Comparison of ENCODE assay signal across 9 cellular contexts in genomic region chr4:183249854-183250253, GRCh38.
A peak's percentile ranks its signal among the peaks of the same experiment; 100 is the strongest.
DNase-seq lines count a peak whose midpoint lies in the region; ATAC-seq, FAIRE-seq and TF ChIP-seq lines count a peak whose summit lies in the region.
"Had no signal": no experiment of that assay in that cellular context is flagged by ENCODE, and none has a peak within 500 bp of the region (broad histone marks: within the 10 kb centered on the region; RNA-seq: fewer than 3 reads in every experiment).

No MANE protein-coding gene starts in this region.

- peak; percentile 40 for ATAC-seq in activated T-helper 17 cell treated with anti-CD3 and anti-CD28 coated beads, Interleukin-2, amount 50 U/mL, for 72 hours (replicated peaks)
- no peak for ATAC-seq in HG03439 (IDR thresholded peaks at IDR 0.05; ENCODE audit: unreplicated experiment)
- no peak for ATAC-seq in stimulated activated memory B cell treated with anti-CD40 and anti-IgM and Interleukin-4, amounts not matched to agents 10 μg/mL and 1 μg/mL and 100 μg/mL, for 72 hours

- H3K27me3 ChIP-seq in AG04450 (ENCODE audit: control insufficient read depth, insufficient read depth, low read length), result no peaks in the 10 kb centered on the region

- H3K27ac Mint-ChIP-seq in activated T-helper 17 cell treated with anti-CD3 and anti-CD28 coated beads, Interleukin-2, amount 50 U/mL, for 72 hours, result no peak overlapping the region
- no peak overlapping the region for H3K27ac Mint-ChIP-seq in stimulated activated memory B cell treated with anti-CD40 and anti-IgM and Interleukin-4, amounts not matched to agents 10 μg/mL and 1 μg/mL and 100 μg/mL, for 72 hours
- H3K27ac Mint-ChIP-seq: dendritic cell treated with granulocyte-macrophage colony-stimulating factor and Interleukin-4, amounts not matched to agents 40 ng/mL and 50 ng/mL, for 4 days had no signal

- POLR2A ChIA-PET in AG04450 (lab: Yijun Ruan, JAX), result interaction anchor here (1.6 kb wide), 1 partner anchor 151 kb away, joined by 5 read pairs; the partner anchor contains the start of gene WWC2

- no peak overlapping the region for H3K4me3 Mint-ChIP-seq in activated T-helper 17 cell treated with anti-CD3 and anti-CD28 coated beads, Interleukin-2, amount 50 U/mL, for 72 hours
- no peak overlapping the region for H3K4me3 Mint-ChIP-seq in stimulated activated memory B cell treated with anti-CD40 and anti-IgM and Interleukin-4, amounts not matched to agents 10 μg/mL and 1 μg/mL and 100 μg/mL, for 72 hours
- H3K4me3 Mint-ChIP-seq: dendritic cell treated with granulocyte-macrophage colony-stimulating factor and Interleukin-4, amounts not matched to agents 40 ng/mL and 50 ng/mL, for 4 days had no signal

- no peak for FAIRE-seq in HTR-8/SVneo (lab: Jason Lieb, UNC)

- H3K4me3 ChIP-seq in AG04450 (ENCODE audit: low read depth, low read length), result no peak overlapping the region
- H3K4me3 ChIP-seq in GM12864 (ENCODE audit: low read depth, low read length), result no peak overlapping the region

- H3K27ac ChIP-seq in AG04450 (ENCODE audit: low read depth, low read length), result no peak overlapping the region

- CTCF ChIA-PET in AG04450 (lab: Charles Lee), result interaction anchor here (0.5 to 5.6 kb wide), 36 partner anchors 9 to 1339 kb away, joined by 3 to 170 read pairs (median 4); partner anchors contain the start of gene WWC2

- TF ChIP-seq CTCF in AG04450 (IDR thresholded peaks at IDR 0.05; ENCODE audit: low read depth, low read length) (peak; percentile 45), GM12864 (IDR thresholded peaks at IDR 0.05; ENCODE audit: low read depth, low read length, missing control alignments) (peak; percentile 25)

- H3K27me3 Mint-ChIP-seq in activated T-helper 17 cell treated with anti-CD3 and anti-CD28 coated beads, Interleukin-2, amount 50 U/mL, for 72 hours, result no peaks in the 10 kb centered on the region
- H3K27me3 Mint-ChIP-seq in stimulated activated memory B cell treated with anti-CD40 and anti-IgM and Interleukin-4, amounts not matched to agents 10 μg/mL and 1 μg/mL and 100 μg/mL, for 72 hours, result no peaks in the 10 kb centered on the region
- H3K27me3 Mint-ChIP-seq: dendritic cell treated with granulocyte-macrophage colony-stimulating factor and Interleukin-4, amounts not matched to agents 40 ng/mL and 50 ng/mL, for 4 days had no signal

- H3K9me3 Mint-ChIP-seq in activated T-helper 17 cell treated with anti-CD3 and anti-CD28 coated beads, Interleukin-2, amount 50 U/mL, for 72 hours, result no peaks in the 10 kb centered on the region
- H3K9me3 Mint-ChIP-seq in stimulated activated memory B cell treated with anti-CD40 and anti-IgM and Interleukin-4, amounts not matched to agents 10 μg/mL and 1 μg/mL and 100 μg/mL, for 72 hours, result no peaks in the 10 kb centered on the region
- H3K9me3 Mint-ChIP-seq: dendritic cell treated with granulocyte-macrophage colony-stimulating factor and Interleukin-4, amounts not matched to agents 40 ng/mL and 50 ng/mL, for 4 days had no signal

- no peaks in the 10 kb centered on the region for H3K4me1 Mint-ChIP-seq in activated T-helper 17 cell treated with anti-CD3 and anti-CD28 coated beads, Interleukin-2, amount 50 U/mL, for 72 hours
- no peaks in the 10 kb centered on the region for H3K4me1 Mint-ChIP-seq in stimulated activated memory B cell treated with anti-CD40 and anti-IgM and Interleukin-4, amounts not matched to agents 10 μg/mL and 1 μg/mL and 100 μg/mL, for 72 hours

- no peaks in the 10 kb centered on the region for H3K9me3 ChIP-seq in AG04450 (ENCODE audit: control insufficient read depth, insufficient read depth, low read length)

- no peaks in the 10 kb centered on the region for H3K36me3 Mint-ChIP-seq in activated T-helper 17 cell treated with anti-CD3 and anti-CD28 coated beads, Interleukin-2, amount 50 U/mL, for 72 hours (ENCODE audit: low read depth)
- no peaks in the 10 kb centered on the region for H3K36me3 Mint-ChIP-seq in stimulated activated memory B cell treated with anti-CD40 and anti-IgM and Interleukin-4, amounts not matched to agents 10 μg/mL and 1 μg/mL and 100 μg/mL, for 72 hours

- DNase-seq in AG04450 (ENCODE audit: low read depth, low spot score) (no peak), GM12864 (ENCODE audit: low read depth) (no peak), LoVo (ENCODE audit: low spot score) (peak; percentile 18), kidney glomerular epithelial cell (lab: John Stamatoyannopoulos, UW) (peak; percentile 38), HTR-8/SVneo (ENCODE audit: insufficient read length, low spot score) (no peak)

Comparison
In these comparisons a context has a peak if more than half of its experiments do, and no peak if none do; other contexts are left out.
1. DNase-seq: peak in LoVo (single experiment) and kidney glomerular epithelial cell (single experiment); none in AG04450 (single experiment), GM12864 (single experiment) and HTR-8/SVneo (single experiment).